ENCODE assay signal across 12 cellular contexts in the genomic region with DNA sequence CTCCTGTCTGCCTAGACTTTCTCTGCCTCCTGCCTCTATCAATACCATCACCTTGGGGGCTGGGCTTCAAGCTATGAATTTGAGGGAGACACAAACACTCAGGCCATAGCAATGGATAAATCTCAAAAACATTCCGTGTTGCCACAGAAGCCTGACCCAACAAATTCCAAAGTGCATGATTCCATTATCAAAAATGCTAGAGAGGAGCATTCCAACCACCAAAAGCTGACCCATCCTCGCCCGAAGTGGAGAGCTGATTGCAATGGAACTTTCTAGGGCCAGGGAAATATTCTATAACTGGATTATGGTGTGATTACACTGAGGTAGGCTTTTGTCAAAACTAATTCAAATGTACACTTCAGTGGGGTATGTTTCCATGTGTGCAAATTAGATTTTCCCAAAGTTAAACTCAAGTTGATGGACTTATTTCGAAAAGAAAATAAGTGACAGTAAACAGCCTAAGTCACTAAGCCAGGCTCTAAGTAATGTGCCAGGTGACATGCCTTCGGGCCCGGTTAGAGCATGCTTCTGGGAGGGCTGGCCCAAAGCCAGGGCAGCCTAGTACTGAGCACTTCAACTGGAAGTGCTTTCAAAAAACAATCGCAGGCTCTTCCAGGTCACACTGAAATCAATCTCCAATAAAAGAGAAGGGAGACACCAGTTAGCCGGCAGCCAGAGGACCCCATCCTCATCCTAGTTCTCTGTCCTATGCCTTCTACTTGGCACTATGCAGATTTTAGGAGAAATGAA.
DNase-seq lines count a peak whose midpoint lies in the region; ATAC-seq and FAIRE-seq lines count a peak whose summit lies in the region.
"Had no signal": no experiment of that assay in that cellular context is flagged by ENCODE, and none has a peak within 500 bp of the region (broad histone marks: within the 10 kb centered on the region; RNA-seq: fewer than 3 reads in every experiment).

No MANE protein-coding gene starts in this region.

- H3K27me3 Mint-ChIP-seq in activated CD4-positive, alpha-beta T cell treated with anti-CD3 and anti-CD28 coated beads, Interleukin-2, amount 10 ng/mL, durations not matched to agents 24 days and 14 days = no peaks in the 10 kb centered on the region

- H3K4me3 Mint-ChIP-seq in activated CD4-positive, alpha-beta T cell treated with anti-CD3 and anti-CD28 coated beads, Interleukin-2, amount 10 ng/mL, durations not matched to agents 24 days and 14 days = no peak overlapping the region

- H3K4me1 ChIP-seq in SJSA1 (replicated peaks) = peaks cover 46% of the 10 kb centered on the region
- H3K4me1 ChIP-seq: tibial nerve had no signal

- intact Hi-C loops in activated CD4-positive, alpha-beta T cell treated with anti-CD3 and anti-CD28 coated beads, Interleukin-2, amount 10 ng/mL, durations not matched to agents 24 days and 14 days (cut with micrococcal nuclease) = no loop called here

- no peaks in the 10 kb centered on the region for H3K36me3 Mint-ChIP-seq in activated CD4-positive, alpha-beta T cell treated with anti-CD3 and anti-CD28 coated beads, Interleukin-2, amount 10 ng/mL, durations not matched to agents 24 days and 14 days (ENCODE audit: low read depth)

- H3K4me3 ChIP-seq in SJSA1 = no peak overlapping the region
- H3K4me3 ChIP-seq: heart right ventricle, tibial nerve had no signal

- no peaks in the 10 kb centered on the region for H3K27me3 ChIP-seq in SJSA1 (replicated peaks)
- H3K27me3 ChIP-seq: tibial nerve had no signal

- H3K27ac Mint-ChIP-seq in activated CD4-positive, alpha-beta T cell treated with anti-CD3 and anti-CD28 coated beads, Interleukin-2, amount 10 ng/mL, durations not matched to agents 24 days and 14 days = no peak overlapping the region

- FAIRE-seq in urothelium cell line (lab: Jason Lieb, UNC) = no peak
- FAIRE-seq: HTR-8/SVneo had no signal

- H3K4me1 Mint-ChIP-seq in activated CD4-positive, alpha-beta T cell treated with anti-CD3 and anti-CD28 coated beads, Interleukin-2, amount 10 ng/mL, durations not matched to agents 24 days and 14 days = no peaks in the 10 kb centered on the region

- peak overlapping the region; percentile 97 for H3K27ac ChIP-seq in SJSA1
- H3K27ac ChIP-seq: tibial nerve had no signal

- no peaks in the 10 kb centered on the region for H3K9me3 Mint-ChIP-seq in activated CD4-positive, alpha-beta T cell treated with anti-CD3 and anti-CD28 coated beads, Interleukin-2, amount 10 ng/mL, durations not matched to agents 24 days and 14 days

- peak; percentile 34 for DNase-seq in activated CD4-positive, alpha-beta T cell treated with anti-CD3 and anti-CD28 coated beads, Interleukin-2, amount 10 ng/mL, durations not matched to agents 24 days and 14 days
- no peak for DNase-seq in activated CD4-positive, alpha-beta T cell treated with anti-CD3 and anti-CD28 coated beads, Interleukin-2, amount 50 U/mL, for 1 hour
- DNase-seq in SJSA1 (ENCODE audit: low read depth in 1 of 2, low spot score in 2 of 2) (peak; percentile 76 to 91), foreskin melanocyte (peak; percentile 28), urothelium cell line (ENCODE audit: low spot score) (peak; percentile 31), SKM-1 treated with dmso at 0.1 percent for 144 hours (lab: John Stamatoyannopoulos, UW; ENCODE audit: unreplicated experiment) (no peak), HK-2 (ENCODE audit: unreplicated experiment) (no peak)

- H3K36me3 ChIP-seq in SJSA1 = no peaks in the 10 kb centered on the region
- H3K36me3 ChIP-seq: heart right ventricle, tibial nerve had no signal

- no peaks in the 10 kb centered on the region for H3K9me3 ChIP-seq in SJSA1 (replicated peaks)

- ATAC-seq in GM19395 (IDR thresholded peaks at IDR 0.05; ENCODE audit: unreplicated experiment) = no peak
- ATAC-seq: HCT116 had no signal

Comparison
In these comparisons a context has a peak if more than half of its experiments do, and no peak if none do; other contexts are left out.
1. DNase-seq: peak in activated CD4-positive, alpha-beta T cell treated with anti-CD3 and anti-CD28 coated beads, Interleukin-2, amount 10 ng/mL, durations not matched to agents 24 days and 14 days (single experiment), SJSA1 (2 of 2), foreskin melanocyte (single experiment) and urothelium cell line (single experiment); none in activated CD4-positive, alpha-beta T cell treated with anti-CD3 and anti-CD28 coated beads, Interleukin-2, amount 50 U/mL, for 1 hour (single experiment), SKM-1 treated with dmso at 0.1 percent for 144 hours (single experiment) and HK-2 (single experiment).